ENCODE assay signal across 1 cellular context in genomic region chr6:82364087-82365010, GRCh38.
TF ChIP-seq lines count a peak whose summit lies in the region.

No MANE protein-coding gene starts in this region.

TF ChIP-seq in HEK293, 187 proteins besides CTCF, POLR2A, EP300 and RAD21 (continued from another document):
- TF ChIP-seq, protein P1, sequence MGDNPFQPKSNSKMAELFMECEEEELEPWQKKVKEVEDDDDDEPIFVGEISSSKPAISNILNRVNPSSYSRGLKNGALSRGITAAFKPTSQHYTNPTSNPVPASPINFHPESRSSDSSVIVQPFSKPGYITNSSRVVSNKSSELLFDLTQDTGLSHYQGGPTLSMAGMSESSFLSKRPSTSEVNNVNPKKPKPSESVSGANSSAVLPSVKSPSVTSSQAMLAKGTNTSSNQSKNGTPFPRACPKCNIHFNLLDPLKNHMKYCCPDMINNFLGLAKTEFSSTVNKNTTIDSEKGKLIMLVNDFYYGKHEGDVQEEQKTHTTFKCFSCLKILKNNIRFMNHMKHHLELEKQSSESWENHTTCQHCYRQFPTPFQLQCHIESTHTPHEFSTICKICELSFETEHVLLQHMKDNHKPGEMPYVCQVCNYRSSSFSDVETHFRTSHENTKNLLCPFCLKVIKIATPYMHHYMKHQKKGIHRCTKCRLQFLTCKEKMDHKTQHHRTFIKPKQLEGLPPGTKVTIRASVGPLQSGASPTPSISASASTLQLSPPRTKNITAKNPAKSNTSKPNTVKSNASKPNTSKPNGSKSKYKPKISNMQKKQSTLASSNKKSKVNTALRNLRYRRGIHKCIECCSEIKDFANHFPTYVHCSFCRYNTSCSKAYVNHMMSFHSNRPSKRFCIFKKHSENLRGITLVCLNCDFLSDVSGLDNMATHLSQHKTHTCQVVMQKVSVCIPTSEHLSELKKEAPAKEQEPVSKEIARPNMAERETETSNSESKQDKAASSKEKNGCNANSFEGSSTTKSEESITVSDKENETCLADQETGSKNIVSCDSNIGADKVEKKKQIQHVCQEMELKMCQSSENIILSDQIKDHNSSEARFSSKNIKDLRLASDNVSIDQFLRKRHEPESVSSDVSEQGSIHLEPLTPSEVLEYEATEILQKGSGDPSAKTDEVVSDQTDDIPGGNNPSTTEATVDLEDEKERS (tag by site-specific recombination; IDR thresholded peaks at IDR 0.05) = no peak
- no peak for TF ChIP-seq ZNF624 (tag by site-specific recombination; IDR thresholded peaks at IDR 0.05)
- TF ChIP-seq ZBTB10 (tag by site-specific recombination; IDR thresholded peaks at IDR 0.05) = no peak
- TF ChIP-seq ZNF596 (tag by site-specific recombination; IDR thresholded peaks at IDR 0.05) = no peak
- TF ChIP-seq SP3 (tag by site-specific recombination; IDR thresholded peaks at IDR 0.05) = peak; percentile 94
- TF ChIP-seq ZNF121 (tag by site-specific recombination; IDR thresholded peaks at IDR 0.05) = no peak
- TF ChIP-seq ZNF776 (tag by site-specific recombination; IDR thresholded peaks at IDR 0.05; ENCODE audit: borderline replicate concordance) = no peak
- TF ChIP-seq, protein P2, sequence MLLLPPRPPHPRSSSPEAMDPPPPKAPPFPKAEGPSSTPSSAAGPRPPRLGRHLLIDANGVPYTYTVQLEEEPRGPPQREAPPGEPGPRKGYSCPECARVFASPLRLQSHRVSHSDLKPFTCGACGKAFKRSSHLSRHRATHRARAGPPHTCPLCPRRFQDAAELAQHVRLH (tag by site-specific recombination; IDR thresholded peaks at IDR 0.05) = peak; percentile 8; the same call in 1 of the 2 replicates
- no peak for TF ChIP-seq OSR2 (tag by site-specific recombination; IDR thresholded peaks at IDR 0.05)
- peak; percentile 64 for TF ChIP-seq GLIS2 (tag by site-specific recombination; IDR thresholded peaks at IDR 0.05)
- peak; percentile 22; the same call in 1 of the 2 replicates for TF ChIP-seq SP7 (tag by site-specific recombination; IDR thresholded peaks at IDR 0.05)
- peak; percentile 97 for TF ChIP-seq ZBTB20 (tag by site-specific recombination; IDR thresholded peaks at IDR 0.05)
- TF ChIP-seq ZNF16 (tag by site-specific recombination; IDR thresholded peaks at IDR 0.05; ENCODE audit: low read depth) = no peak
- TF ChIP-seq ZNF529 (tag by site-specific recombination; IDR thresholded peaks at IDR 0.05; ENCODE audit: insufficient replicate concordance) = no peak
- TF ChIP-seq ZNF391 (tag by site-specific recombination; IDR thresholded peaks at IDR 0.05; ENCODE audit: borderline replicate concordance, low read depth) = 0 out of 2 replicates have a peak, but pooled peaks have one; percentile 66
- no peak for TF ChIP-seq RBAK (tag by site-specific recombination; IDR thresholded peaks at IDR 0.05)
- TF ChIP-seq ZNF561 (tag by site-specific recombination; IDR thresholded peaks at IDR 0.05; ENCODE audit: borderline replicate concordance) = peak; percentile 85
